Comparison of ENCODE assay signal across 23 cellular contexts in genomic region chr2:39570130-39570555, GRCh38.
A peak's percentile ranks its signal among the peaks of the same experiment; 100 is the strongest.
DNase-seq lines count a peak whose midpoint lies in the region; ATAC-seq and TF ChIP-seq lines count a peak whose summit lies in the region.
"Had no signal": no experiment of that assay in that cellular context is flagged by ENCODE, and none has a peak within 500 bp of the region (broad histone marks: within the 10 kb centered on the region; RNA-seq: fewer than 3 reads in every experiment).

No MANE protein-coding gene starts in this region.

- ATAC-seq in gastrocnemius medialis (no peak), HG03442 (IDR thresholded peaks at IDR 0.05; ENCODE audit: unreplicated experiment) (no peak)
- ATAC-seq: Right ventricle myocardium inferior had no signal

- H3K36me3 ChIP-seq in SJSA1 (no peaks in the 10 kb centered on the region), hepatocyte (replicated peaks; ENCODE audit: insufficient read depth, low read depth) (no peaks in the 10 kb centered on the region), gastrocnemius medialis (no peaks in the 10 kb centered on the region), H7 (replicated peaks; ENCODE audit: control insufficient read depth, insufficient read depth, low read length) (no peaks in the 10 kb centered on the region)
- H3K36me3 ChIP-seq: BE2C, SJCRH30 had no signal

- H3K4me1 ChIP-seq in SJSA1 (replicated peaks): peaks cover 43% of the 10 kb centered on the region
- peaks cover 20% of the 10 kb centered on the region for H3K4me1 ChIP-seq in hepatocyte (ENCODE audit: insufficient read depth)
- peaks cover 38 to 42% of the 10 kb centered on the region in 2 donors for H3K4me1 ChIP-seq in gastrocnemius medialis
- H3K4me1 ChIP-seq: BE2C had no signal

- peak overlapping the region; percentile 86; the same call in 1 of the 2 replicates for H3K27ac ChIP-seq in SJSA1
- H3K27ac ChIP-seq in hepatocyte: peak overlapping the region; percentile 65
- peak overlapping the region in 3 of 4 donors; percentile 32 to 74 (median 68) for H3K27ac ChIP-seq in gastrocnemius medialis
- H3K27ac ChIP-seq: GM23248, PC-9 had no signal

- no peak overlapping the region for H3K4me2 ChIP-seq in hepatocyte

- in situ Hi-C loops in gastrocnemius medialis (cut with MboI; ENCODE audit: low sequenced_read_pairs in 4 of 4): no loop called here

- no peaks in the 10 kb centered on the region for H3K27me3 ChIP-seq in SJSA1 (replicated peaks)
- no peaks in the 10 kb centered on the region for H3K27me3 ChIP-seq in hepatocyte
- no peaks in the 10 kb centered on the region for H3K27me3 ChIP-seq in gastrocnemius medialis
- no peaks in the 10 kb centered on the region for H3K27me3 ChIP-seq in H7 (ENCODE audit: control insufficient read depth, insufficient read depth, low read length)
- H3K27me3 ChIP-seq: BE2C, SJCRH30 had no signal

- H3K4me3 ChIP-seq in SJSA1 (no peak overlapping the region), hepatocyte (no peak overlapping the region), gastrocnemius medialis (no peak overlapping the region), H7 (ENCODE audit: insufficient read depth, low read depth, low read length) (no peak overlapping the region)
- H3K4me3 ChIP-seq: GM23248, PC-9, SJCRH30 had no signal

- no peak for TF ChIP-seq POLR2A in gastrocnemius medialis (IDR thresholded peaks at IDR 0.05)

- H4K20me1 ChIP-seq in hepatocyte (ENCODE audit: insufficient read depth, poor library complexity, severe bottlenecking): no peaks in the 10 kb centered on the region

- no peak for DNase-seq in SJSA1 (ENCODE audit: low read depth in 1 of 2, low spot score in 2 of 2)
- no peak for DNase-seq in hepatocyte (ENCODE audit: low spot score)
- no peak for DNase-seq in gastrocnemius medialis
- DNase-seq in hypothalamus (lab: John Stamatoyannopoulos, UW): no peak
- no peak for DNase-seq in HuH-7 (ENCODE audit: low spot score)
- no peak for DNase-seq in H7
- DNase-seq: BE2C; Calu3; CD8-positive, alpha-beta memory T cell; GM23248; H9; NCI-H1048; NCI-H1417; NCI-H1694; NCI-H2029 treated with DMSO at 0.1 percent for 48 hours; NCI-H446 treated with DMSO at 0.1 percent for 48 hours; NCI-H526; NCI-H82; NK-92 treated with Interleukin-12 subunit alpha and Interleukin-12 subunit beta, amount 100 ng/mL, for 24 hours; PC-9; SJCRH30 had no signal

- H3K79me2 ChIP-seq in hepatocyte: no peaks in the 10 kb centered on the region

- TF ChIP-seq CTCF in hepatocyte (IDR thresholded peaks at IDR 0.05; ENCODE audit: poor library complexity) (no peak), gastrocnemius medialis (IDR thresholded peaks at IDR 0.05 in 4 of 5, conservative IDR thresholded peaks at IDR 0.05 in 1 of 5) (no peak)

- H3K9me3 ChIP-seq in SJSA1 (replicated peaks) (no peaks in the 10 kb centered on the region), hepatocyte (ENCODE audit: low read depth) (no peaks in the 10 kb centered on the region), gastrocnemius medialis (no peaks in the 10 kb centered on the region)
- H3K9me3 ChIP-seq: BE2C had no signal

- H3K9me2 ChIP-seq in hepatocyte (replicated peaks; ENCODE audit: insufficient read depth): no peaks in the 10 kb centered on the region

- no peak overlapping the region for H2AFZ ChIP-seq in hepatocyte
- H2AFZ ChIP-seq: GM23248, PC-9 had no signal

- intact Hi-C loops in gastrocnemius medialis (cut with DNase I; ENCODE audit: low total_unique reads): no loop called here

- 82% methylated on average over 1 of the region's 1 CpG for WGBS in hepatocyte (ENCODE audit: low lambda C conversion rate, missing lambda C conversion rate)
